16 cellular contexts compared by ENCODE assay signal in genomic region chr1:211375949-211376348, GRCh38. TPM values are rescaled to one million over a fixed set of nuclear protein-coding genes. Genes with fewer than 3 reads are reported as not detected.
DNase-seq lines count a peak whose midpoint lies in the region; ATAC-seq and TF ChIP-seq lines count a peak whose summit lies in the region.
"Had no signal": no experiment of that assay in that cellular context is flagged by ENCODE, and none has a peak within 500 bp of the region (broad histone marks: within the 10 kb centered on the region; RNA-seq: fewer than 3 reads in every experiment).

No MANE protein-coding gene starts in this region.

- H3K4me1 Mint-ChIP-seq in stimulated activated naive CD8-positive, alpha-beta T cell treated with anti-CD3 and anti-CD28 coated beads, Interleukin-15, Interleukin-2, amounts not matched to agents 100 ng/mL and 50 ng/mL, for 24 hours (ENCODE audit: low read depth) = peaks cover 42% of the 10 kb centered on the region
- peaks cover 5 to 18% (median 7%) of the 10 kb centered on the region in 3 donors for H3K4me1 Mint-ChIP-seq in T-cell

- H3K27me3 ChIP-seq in lower lobe of right lung (ENCODE audit: low read depth) (no peaks in the 10 kb centered on the region), mammary epithelial cell (ENCODE audit: insufficient read depth, low read length) (no peaks in the 10 kb centered on the region)

- no peak for DNase-seq in stimulated activated naive CD8-positive, alpha-beta T cell treated with anti-CD3 and anti-CD28 coated beads, Interleukin-15, Interleukin-2, amounts not matched to agents 100 U/mL and 50 U/mL, for 24 hours
- no peak for DNase-seq in T-cell
- no peak for DNase-seq in lower lobe of right lung
- DNase-seq in DMS 273 treated with DMSO at 0.1 percent for 48 hours (lab: John Stamatoyannopoulos, UW) = no peak
- DNase-seq in mammary epithelial cell = no peak
- DNase-seq: ACHN, AML-193, DMS79, KBM-7, NCI-H1436 treated with DMSO at 0.1 percent for 48 hours, NCI-H2081, NCI-H510A treated with DMSO at 0.1 percent for 48 hours, PC-9 had no signal

- H3K9me3 Mint-ChIP-seq in stimulated activated naive CD8-positive, alpha-beta T cell treated with anti-CD3 and anti-CD28 coated beads, Interleukin-15, Interleukin-2, amounts not matched to agents 100 ng/mL and 50 ng/mL, for 24 hours = no peaks in the 10 kb centered on the region
- H3K9me3 Mint-ChIP-seq in T-cell = no peaks in the 10 kb centered on the region

- in situ Hi-C loops in mammary epithelial cell (cut with MboI; ENCODE audit: low sequenced_read_pairs in 2 of 2) = no loop called here

- intact Hi-C loops in lower lobe of right lung (cut with DNase I) (no loop called here), mammary epithelial cell (cut with micrococcal nuclease) (no loop called here)

- H3K27me3 Mint-ChIP-seq in stimulated activated naive CD8-positive, alpha-beta T cell treated with anti-CD3 and anti-CD28 coated beads, Interleukin-15, Interleukin-2, amounts not matched to agents 100 ng/mL and 50 ng/mL, for 24 hours = no peaks in the 10 kb centered on the region
- H3K27me3 Mint-ChIP-seq in T-cell = no peaks in the 10 kb centered on the region

- H3K27ac Mint-ChIP-seq in stimulated activated naive CD8-positive, alpha-beta T cell treated with anti-CD3 and anti-CD28 coated beads, Interleukin-15, Interleukin-2, amounts not matched to agents 100 ng/mL and 50 ng/mL, for 24 hours = peak overlapping the region; percentile 9
- peak overlapping the region; percentile 21 to 29 for H3K27ac Mint-ChIP-seq in T-cell

- H3K4me1 ChIP-seq in lower lobe of right lung (no peaks in the 10 kb centered on the region), mammary epithelial cell (ENCODE audit: insufficient read depth, low read length) (peaks cover 9% of the 10 kb centered on the region)
- H3K4me1 ChIP-seq: HAP-1 had no signal

- WGBS in mammary epithelial cell (ENCODE audit: low coverage, missing lambda C conversion rate) = 88% methylated on average over 2 of the region's 2 CpGs

- TF ChIP-seq CTCF in lower lobe of right lung (IDR thresholded peaks at IDR 0.05) (no peak), mammary epithelial cell (conservative IDR thresholded peaks at IDR 0.05 in 1 of 2, IDR thresholded peaks at IDR 0.05 in 1 of 2; ENCODE audit: extremely low read depth in 1 of 2, insufficient read depth in 1 of 2, low read depth in 1 of 2, low read length in 2 of 2) (no peak)

- no TSS peak for BruUV-seq in mammary epithelial cell (replicated peaks; lab: Mats Ljungman, UMichigan)

- no peak overlapping the region for H2AFZ ChIP-seq in mammary epithelial cell (ENCODE audit: low read depth, low read length)
- H2AFZ ChIP-seq: PC-9 had no signal

- H3K4me2 ChIP-seq in mammary epithelial cell (ENCODE audit: insufficient read depth, low read depth, low read length) = no peak overlapping the region
- H3K4me2 ChIP-seq: PC-9 had no signal

- dilution Hi-C loops in mammary epithelial cell (cut with HindIII; ENCODE audit: low sequenced_read_pairs) = no loop called here

- POLR2A ChIA-PET in T-cell (lab: Charles Lee) = no interaction called here

- H3K4me3 ChIP-seq in lower lobe of right lung = no peak overlapping the region
- no peak overlapping the region for H3K4me3 ChIP-seq in mammary epithelial cell (replicated peaks in 1 of 3; ENCODE audit: insufficient read depth in 1 of 3, low read depth in 2 of 3, low read length in 3 of 3)
- H3K4me3 ChIP-seq: HAP-1, PC-9 had no signal

- no peak overlapping the region for H3K27ac ChIP-seq in lower lobe of right lung
- no peak overlapping the region for H3K27ac ChIP-seq in mammary epithelial cell (ENCODE audit: insufficient read depth, low read depth, low read length)
- H3K27ac ChIP-seq: PC-9 had no signal

- ATAC-seq in stimulated activated naive CD8-positive, alpha-beta T cell treated with anti-CD3 and anti-CD28 coated beads, Interleukin-15, Interleukin-2, amounts not matched to agents 100 U/mL and 50 U/mL, for 24 hours = no peak
- no peak for ATAC-seq in T-cell (replicated peaks in 1 of 4)
- peak; percentile 19 to 67 for ATAC-seq in lower lobe of right lung
- ATAC-seq in GM19035 (IDR thresholded peaks at IDR 0.05; ENCODE audit: unreplicated experiment) = no peak

- H4K20me1 ChIP-seq in mammary epithelial cell (ENCODE audit: insufficient read depth, low read length) = no peaks in the 10 kb centered on the region

- CTCF ChIA-PET in T-cell (lab: Charles Lee) = no interaction called here
- CTCF ChIA-PET in mammary epithelial cell (lab: Charles Lee; ENCODE audit: low non-redundant PET) = no interaction called here

- H3K9me3 ChIP-seq in lower lobe of right lung (no peaks in the 10 kb centered on the region), mammary epithelial cell (replicated peaks; ENCODE audit: insufficient read depth, low read length) (no peaks in the 10 kb centered on the region)
- H3K9me3 ChIP-seq: HAP-1 had no signal

- H3K36me3 Mint-ChIP-seq in stimulated activated naive CD8-positive, alpha-beta T cell treated with anti-CD3 and anti-CD28 coated beads, Interleukin-15, Interleukin-2, amounts not matched to agents 100 ng/mL and 50 ng/mL, for 24 hours (ENCODE audit: low read depth) = peaks cover 54% of the 10 kb centered on the region
- H3K36me3 Mint-ChIP-seq in T-cell = peaks cover 33% of the 10 kb centered on the region

- H3K79me2 ChIP-seq in mammary epithelial cell (ENCODE audit: insufficient read depth, low read length) = no peaks in the 10 kb centered on the region

- H3K9ac ChIP-seq in mammary epithelial cell (ENCODE audit: insufficient read depth, low read length) = no peak overlapping the region

- no peak overlapping the region for H3K4me3 Mint-ChIP-seq in stimulated activated naive CD8-positive, alpha-beta T cell treated with anti-CD3 and anti-CD28 coated beads, Interleukin-15, Interleukin-2, amounts not matched to agents 100 ng/mL and 50 ng/mL, for 24 hours
- no peak overlapping the region for H3K4me3 Mint-ChIP-seq in T-cell

- H3K36me3 ChIP-seq in lower lobe of right lung (peaks cover 4% of the 10 kb centered on the region), mammary epithelial cell (ENCODE audit: insufficient read depth, low read length) (no peaks in the 10 kb centered on the region)

RNA-seq across cellular contexts. Expression of gene TRAF5, which starts 49.3 kb away (rescaled TPM):
- total RNA-seq in T-cell (10 to 100 TPM; 49.5 to 64.5 (median 57.2) TPM), lower lobe of right lung (8.8 TPM), mammary epithelial cell (1 to 10 TPM; 2.2 to 9.0 TPM)
- polyA plus RNA-seq in mammary epithelial cell = 1.7 TPM
- 2.5 TPM for polyA minus RNA-seq in mammary epithelial cell

Comparison
In these comparisons a context has a peak if more than half of its experiments do, and no peak if none do; other contexts are left out.
1. ATAC-seq: peak in lower lobe of right lung (2 of 2); none in stimulated activated naive CD8-positive, alpha-beta T cell treated with anti-CD3 and anti-CD28 coated beads, Interleukin-15, Interleukin-2, amounts not matched to agents 100 U/mL and 50 U/mL, for 24 hours (single experiment), T-cell (0 of 4) and GM19035 (single experiment).